ENCODE assay signal across 27 cellular contexts in the genomic region with DNA sequence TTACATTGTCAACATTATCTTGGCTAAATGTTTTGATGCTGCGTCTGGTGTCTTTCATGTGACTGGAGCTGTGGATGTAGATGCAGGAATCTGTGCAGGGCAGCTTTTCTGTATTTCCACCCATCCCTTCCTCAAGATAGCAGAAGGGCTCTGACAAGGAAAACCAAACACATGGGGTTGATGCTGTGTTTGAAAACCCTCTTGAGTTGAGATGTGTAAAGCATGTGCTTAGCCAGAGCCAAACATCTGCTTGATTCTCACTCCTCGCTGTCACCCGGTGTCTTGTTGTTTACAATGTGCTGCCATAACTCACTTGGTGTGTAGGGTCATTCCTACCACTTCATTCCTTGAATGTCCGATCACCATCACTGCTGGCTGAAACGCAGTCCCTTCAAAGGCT. TPM values are rescaled to one million over a fixed set of nuclear protein-coding genes. Genes with fewer than 3 reads are reported as not detected.
DNase-seq lines count a peak whose midpoint lies in the region; ATAC-seq and TF ChIP-seq lines count a peak whose summit lies in the region.
"Had no signal": no experiment of that assay in that cellular context is flagged by ENCODE, and none has a peak within 500 bp of the region (broad histone marks: within the 10 kb centered on the region; RNA-seq: fewer than 3 reads in every experiment).

No MANE protein-coding gene starts in this region.

- peak overlapping the region; percentile 93 for H3K27ac ChIP-seq in RWPE2 (ENCODE audit: poor library complexity, severe bottlenecking)
- H3K27ac ChIP-seq in uterus, result peak overlapping the region; percentile 49 to 81
- H3K27ac ChIP-seq: ascending aorta, GM23248 had no signal

- intact Hi-C loops in uterus (cut with DNase I; ENCODE audit: low total_unique reads), result no loop called here

- H3K9me3 ChIP-seq in RWPE2 (ENCODE audit: severe bottlenecking) (no peaks in the 10 kb centered on the region), uterus (no peaks in the 10 kb centered on the region)
- H3K9me3 ChIP-seq: ascending aorta, mucosa of descending colon had no signal

- H3K27me3 ChIP-seq in RWPE2 (ENCODE audit: insufficient read depth, poor library complexity, severe bottlenecking) (no peaks in the 10 kb centered on the region), uterus (no peaks in the 10 kb centered on the region)
- H3K27me3 ChIP-seq: ascending aorta had no signal

- H3K4me1 ChIP-seq in RWPE2 (ENCODE audit: insufficient read depth, poor library complexity, severe bottlenecking), result peaks cover 18% of the 10 kb centered on the region
- peaks cover 0 to 3% of the 10 kb centered on the region in 2 donors for H3K4me1 ChIP-seq in uterus
- H3K4me1 ChIP-seq: ascending aorta had no signal

- ATAC-seq in RWPE2 (ENCODE audit: low read depth), result no peak
- no peak for ATAC-seq in GM18498 (IDR thresholded peaks at IDR 0.05; ENCODE audit: unreplicated experiment)
- ATAC-seq: activated CD8-positive, alpha-beta T cell treated with anti-CD3 and anti-CD28 coated beads, Interleukin-2, amount 10 ng/mL, durations not matched to agents 7 days and 5 days; activated naive CD4-positive, alpha-beta T cell treated with anti-CD3 and anti-CD28 coated beads, Interleukin-2, amount 50 U/mL, for 72 hours; effector memory CD8-positive, alpha-beta T cell; mucosa of descending colon had no signal

- no peak for TF ChIP-seq POLR2A in uterus (IDR thresholded peaks at IDR 0.05)
- TF ChIP-seq POLR2A in erythroblast (IDR thresholded peaks at IDR 0.05; ENCODE audit: low read length), result no peak

- no peaks in the 10 kb centered on the region for H3K36me3 ChIP-seq in RWPE2 (ENCODE audit: low read depth)
- H3K36me3 ChIP-seq in uterus, result no peaks in the 10 kb centered on the region
- H3K36me3 ChIP-seq: ascending aorta had no signal

- DNase-seq in NCI-H510A treated with DMSO at 0.1 percent for 48 hours (lab: John Stamatoyannopoulos, UW) (peak; percentile 32), NCI-H510A (lab: John Stamatoyannopoulos, UW) (no peak), RWPE2 (ENCODE audit: low spot score) (no peak), fibroblast of villous mesenchyme (ENCODE audit: low read depth) (peak; percentile 75), uterus (no peak), NCI-H2107 (lab: John Stamatoyannopoulos, UW) (no peak), erythroblast (lab: John Stamatoyannopoulos, UW) (no peak)
- DNase-seq: activated CD4-positive, alpha-beta T cell treated with anti-CD3 and anti-CD28 coated beads for 1 hour; activated CD8-positive, alpha-beta T cell treated with anti-CD3 and anti-CD28 coated beads, Interleukin-2, amount 10 ng/mL, durations not matched to agents 7 days and 5 days; AML-193; caudate nucleus; CD4-positive, alpha-beta T cell; cortex of kidney; effector memory CD8-positive, alpha-beta T cell; Kasumi-1; mucosa of descending colon; NCI-H1694 treated with DMSO at 0.1 percent for 48 hours; NCI-H345; NCI-H82; nephron progenitor cell; retina; stimulated activated CD4-positive, alpha-beta T cell treated with anti-CD3 and anti-CD28 coated beads, Interleukin-2, amount 100 ng/mL, for 48 hours; T-helper 2 cell had no signal

- H3K4me3 ChIP-seq in RWPE2 (ENCODE audit: severe bottlenecking) (no peak overlapping the region), fibroblast of villous mesenchyme (ENCODE audit: low read depth, low read length) (no peak overlapping the region), uterus (no peak overlapping the region)
- H3K4me3 ChIP-seq: ascending aorta, GM23248, mucosa of descending colon had no signal

- TF ChIP-seq CTCF in RWPE2 (IDR thresholded peaks at IDR 0.05; ENCODE audit: poor library complexity, severe bottlenecking) (no peak), fibroblast of villous mesenchyme (IDR thresholded peaks at IDR 0.05; ENCODE audit: insufficient read depth, low read depth, low read length) (no peak), uterus (IDR thresholded peaks at IDR 0.05) (no peak)

RNA-seq across cellular contexts. Expression of gene COPS8, which starts 33.0 kb away (rescaled TPM):
- total RNA-seq in fibroblast of villous mesenchyme, result 78.3 and 98.0 TPM in 2 replicates
- total RNA-seq in uterus, result 100 to 1,000 TPM in 1 of 4 donors, 10 to 100 TPM in 3; 45.0 to 139 (median 60.8) TPM

Comparison
In these comparisons a context has a peak if more than half of its experiments do, and no peak if none do; other contexts are left out.
1. DNase-seq: peak in NCI-H510A treated with DMSO at 0.1 percent for 48 hours (single experiment) and fibroblast of villous mesenchyme (single experiment); none in NCI-H510A (single experiment), RWPE2 (single experiment), uterus (0 of 2), NCI-H2107 (single experiment) and erythroblast (0 of 2).